ENCODE assay signal across 8 cellular contexts in genomic region chr5:14399054-14399657, GRCh38.
DNase-seq lines count a peak whose midpoint lies in the region; ATAC-seq, FAIRE-seq and TF ChIP-seq lines count a peak whose summit lies in the region.

No MANE protein-coding gene starts in this region.

- H3K27me3 Mint-ChIP-seq in astrocyte (ENCODE audit: low read depth, unreplicated experiment) = no peaks in the 10 kb centered on the region

- H2AFZ ChIP-seq in astrocyte (ENCODE audit: low read depth, low read length) = no peak overlapping the region

- peaks cover 45% of the 10 kb centered on the region for H4K20me1 ChIP-seq in astrocyte (ENCODE audit: insufficient read depth, low read length)

- TF ChIP-seq POLR2A in thyroid gland (IDR thresholded peaks at IDR 0.05) = no peak

- H3K79me2 ChIP-seq in astrocyte (ENCODE audit: insufficient read depth, low read length) = peaks cover 32% of the 10 kb centered on the region

- H3K4me2 ChIP-seq in astrocyte (ENCODE audit: low read length) = peak overlapping the region; percentile 73

- peaks cover 26% of the 10 kb centered on the region for H3K36me3 Mint-ChIP-seq in astrocyte (ENCODE audit: low read depth, unreplicated experiment)

- no peak overlapping the region for H3K4me3 Mint-ChIP-seq in astrocyte (ENCODE audit: unreplicated experiment)

- H3K4me3 ChIP-seq in AG10803 (ENCODE audit: low read length) (no peak overlapping the region), astrocyte (ENCODE audit: insufficient read depth, low read depth, low read length) (peak overlapping the region; percentile 32), thyroid gland (replicated peaks in 1 of 3) (no peak overlapping the region)

- H3K36me3 ChIP-seq in astrocyte (ENCODE audit: insufficient read depth, low read length) (peaks cover 46% of the 10 kb centered on the region), thyroid gland (peaks cover 0 to 4% of the 10 kb centered on the region in 2 donors)

- TF ChIP-seq CTCF in AG10803 (conservative IDR thresholded peaks at IDR 0.05; ENCODE audit: low read length) (peak; percentile 84), GM20000 (IDR thresholded peaks at IDR 0.05; ENCODE audit: extremely low read depth, missing control alignments) (peak; percentile 40), astrocyte (IDR thresholded peaks at IDR 0.05; ENCODE audit: insufficient read depth, low read depth, low read length) (peak; percentile 76), thyroid gland (IDR thresholded peaks at IDR 0.05) (peak in 5 of 6 experiments; percentile 21 to 69 (median 55))

- H3K9me3 ChIP-seq in astrocyte (ENCODE audit: insufficient read depth, low read depth, low read length) (no peaks in the 10 kb centered on the region), thyroid gland (no peaks in the 10 kb centered on the region)

- peak; percentile 20 for FAIRE-seq in astrocyte (lab: Jason Lieb, UNC)

- H3K9ac ChIP-seq in astrocyte (ENCODE audit: low read length) = peak overlapping the region; percentile 62

- H3K4me1 ChIP-seq in astrocyte (ENCODE audit: insufficient read depth, low read length) (peaks cover 54% of the 10 kb centered on the region), thyroid gland (peaks cover 11 to 17% of the 10 kb centered on the region in 2 donors)

- DNase-seq in AG10803 (ENCODE audit: low read depth) (peak; percentile 72), GM20000 (ENCODE audit: low spot score) (peak; percentile 42), NCI-H345 (lab: John Stamatoyannopoulos, UW) (peak; percentile 54), astrocyte (ENCODE audit: low read depth) (peak; percentile 54), iPS-NIHi7 (ENCODE audit: extremely low spot score) (peak; percentile 33), thyroid gland (no peak)

- H3K9me3 Mint-ChIP-seq in astrocyte (ENCODE audit: unreplicated experiment) = no peaks in the 10 kb centered on the region

- H3K27me3 ChIP-seq in astrocyte (ENCODE audit: insufficient read depth, low read length) = no peaks in the 10 kb centered on the region
- H3K27me3 ChIP-seq in thyroid gland = no peaks in the 10 kb centered on the region

- ATAC-seq in GM18907 (IDR thresholded peaks at IDR 0.05; ENCODE audit: unreplicated experiment) = no peak
- no peak for ATAC-seq in GM19397 (IDR thresholded peaks at IDR 0.05; ENCODE audit: unreplicated experiment)

- peak overlapping the region; percentile 80 for H3K27ac ChIP-seq in astrocyte (ENCODE audit: low read depth, low read length)
- H3K27ac ChIP-seq in thyroid gland = no peak overlapping the region

- peak overlapping the region; percentile 70 for H3K27ac Mint-ChIP-seq in astrocyte (ENCODE audit: unreplicated experiment)

- intact Hi-C loops in thyroid gland (cut with DNase I) = no loop called here

- peaks cover 49% of the 10 kb centered on the region for H3K4me1 Mint-ChIP-seq in astrocyte (ENCODE audit: low read depth, unreplicated experiment)

- WGBS in thyroid gland, 2 donors = 44 to 46% methylated on average over 3 of the region's 3 CpGs

Comparison
In these comparisons a context has a peak if more than half of its experiments do, and no peak if none do; other contexts are left out.
1. DNase-seq: peak in AG10803 (single experiment), GM20000 (single experiment), NCI-H345 (single experiment), astrocyte (single experiment) and iPS-NIHi7 (single experiment); none in thyroid gland (0 of 2).
2. Peak in every context shown above with its lines, with median percentiles within 50 percentile points of each other: CTCF ChIP-seq.